In genomic region chr11:14883683-14884082, GRCh38 we compare ENCODE assay signal across 1 cellular context.
TF ChIP-seq lines count a peak whose summit lies in the region.
"Not testable (repeated sequence)": the region's sequence is repeated elsewhere in the genome, so short reads cannot be mapped to it uniquely, and the experiment has no call there.

No MANE protein-coding gene starts in this region.

- H3K36me3 ChIP-seq in HEK293 (ENCODE audit: control insufficient read depth in 2 of 2, insufficient read depth in 1 of 2, low read length in 2 of 2), result peaks cover 0 to 22% of the 10 kb centered on the region in 2 experiments; a peak in 2 of 3 replicates

- H3K4me3 ChIP-seq in HEK293 (ENCODE audit: low read depth, low read length), result not testable (repeated sequence)

- CTCF ChIA-PET in HEK293 (lab: Yijun Ruan, JAX), result not testable (repeated sequence)

- not testable (repeated sequence) for H3K4me1 ChIP-seq in HEK293 (ENCODE audit: control insufficient read depth, insufficient read depth, low read length)

- POLR2A ChIA-PET in HEK293 (lab: Yijun Ruan, JAX), result not testable (repeated sequence)

- not testable (repeated sequence) for H3K27ac ChIP-seq in HEK293 (ENCODE audit: extremely low read depth, low read depth, low read length)

- not testable (repeated sequence) for H3K9me3 ChIP-seq in HEK293 (ENCODE audit: control insufficient read depth, insufficient read depth, low read depth, low read length)

- TF ChIP-seq CTCF in HEK293 (tag by site-specific recombination; IDR thresholded peaks at IDR 0.05), result not testable (repeated sequence)

TF ChIP-seq in HEK293, 187 proteins besides CTCF, POLR2A, EP300 and RAD21:
- peak; percentile 51; the same call in 1 of the 2 replicates for TF ChIP-seq SCRT2 (tag by site-specific recombination; IDR thresholded peaks at IDR 0.05)
